ENCODE assay signal across 21 cellular contexts in genomic region chr10:43344051-43344450, GRCh38. TPM values are rescaled to one million over a fixed set of nuclear protein-coding genes. Genes with fewer than 3 reads are reported as not detected.
"Had no signal": no experiment of that assay in that cellular context is flagged by ENCODE, and none has a peak within 500 bp of the region (broad histone marks: within the 10 kb centered on the region; RNA-seq: fewer than 3 reads in every experiment).

No MANE protein-coding gene starts in this region.

- ATAC-seq: activated T-helper 17 cell treated with anti-CD3 and anti-CD28 coated beads, Interleukin-2, amount 50 U/mL, for 72 hours; body of pancreas; naive thymus-derived CD8-positive, alpha-beta T cell; right cardiac atrium; stimulated activated effector memory CD8-positive, alpha-beta T cell treated with anti-CD3 and anti-CD28 coated beads, Interleukin-12 subunit alpha, Interleukin-12 subunit beta, amount 100 ng/mL, for 72 hours had no signal

- DNase-seq: activated CD4-positive, alpha-beta T cell treated with anti-CD3 and anti-CD28 coated beads for 48 hours; activated naive CD4-positive, alpha-beta T cell treated with anti-CD3 and anti-CD28 coated beads, Interleukin-2, amount 10 ng/mL, durations not matched to agents 7 days and 5 days; activated T-cell treated with anti-CD3 and anti-CD28 coated beads for 4 hours; amniotic stem cell; body of pancreas; cortex of kidney; effector CD8-positive, alpha-beta T cell; hypothalamus; naive thymus-derived CD8-positive, alpha-beta T cell; right cardiac atrium; WERI-Rb-1 had no signal

- H3K4me3 Mint-ChIP-seq: activated naive CD4-positive, alpha-beta T cell treated with anti-CD3 and anti-CD28 coated beads, Interleukin-2, amount 10 ng/mL, durations not matched to agents 7 days and 5 days; activated T-helper 17 cell treated with anti-CD3 and anti-CD28 coated beads, Interleukin-2, amount 50 U/mL, for 72 hours; central memory CD8-positive, alpha-beta T cell; naive thymus-derived CD8-positive, alpha-beta T cell; stimulated activated effector memory CD8-positive, alpha-beta T cell treated with anti-CD3 and anti-CD28 coated beads, Interleukin-12 subunit alpha, Interleukin-12 subunit beta, amount 100 ng/mL, for 72 hours had no signal

- H3K27ac Mint-ChIP-seq: activated naive CD4-positive, alpha-beta T cell treated with anti-CD3 and anti-CD28 coated beads, Interleukin-2, amount 10 ng/mL, durations not matched to agents 7 days and 5 days; activated T-helper 17 cell treated with anti-CD3 and anti-CD28 coated beads, Interleukin-2, amount 50 U/mL, for 72 hours; progenitor cell of endocrine pancreas; stimulated activated effector memory CD8-positive, alpha-beta T cell treated with anti-CD3 and anti-CD28 coated beads, Interleukin-12 subunit alpha, Interleukin-12 subunit beta, amount 100 ng/mL, for 72 hours had no signal

- H3K9me3 ChIP-seq: body of pancreas, thyroid gland had no signal

- H3K27me3 ChIP-seq: body of pancreas, thyroid gland had no signal

- H3K4me3 ChIP-seq: body of pancreas, lung, smooth muscle cell, thyroid gland had no signal

- H3K27ac ChIP-seq: body of pancreas, thyroid gland, WERI-Rb-1 had no signal

- H3K4me2 ChIP-seq: smooth muscle cell had no signal

- H3K9me3 Mint-ChIP-seq: activated naive CD4-positive, alpha-beta T cell treated with anti-CD3 and anti-CD28 coated beads, Interleukin-2, amount 10 ng/mL, durations not matched to agents 7 days and 5 days; activated T-helper 17 cell treated with anti-CD3 and anti-CD28 coated beads, Interleukin-2, amount 50 U/mL, for 72 hours; central memory CD8-positive, alpha-beta T cell; naive thymus-derived CD8-positive, alpha-beta T cell; stimulated activated effector memory CD8-positive, alpha-beta T cell treated with anti-CD3 and anti-CD28 coated beads, Interleukin-12 subunit alpha, Interleukin-12 subunit beta, amount 100 ng/mL, for 72 hours had no signal

- FAIRE-seq: urothelium cell line had no signal

- H3K36me3 ChIP-seq: thyroid gland, WERI-Rb-1 had no signal

- H3K36me3 Mint-ChIP-seq: activated naive CD4-positive, alpha-beta T cell treated with anti-CD3 and anti-CD28 coated beads, Interleukin-2, amount 10 ng/mL, durations not matched to agents 7 days and 5 days; stimulated activated effector memory CD8-positive, alpha-beta T cell treated with anti-CD3 and anti-CD28 coated beads, Interleukin-12 subunit alpha, Interleukin-12 subunit beta, amount 100 ng/mL, for 72 hours had no signal

RNA-seq across cellular contexts. Expression of gene FXYD4, which starts 27.4 kb away (rescaled TPM):
- total RNA-seq: activated CD8-positive, alpha-beta memory T cell treated with anti-CD3 and anti-CD28 coated beads for 36 hours; activated T-helper 17 cell treated with anti-CD3 and anti-CD28 coated beads, Interleukin-2, amount 50 U/mL, for 72 hours; body of pancreas; glomerular endothelial cell; naive thymus-derived CD8-positive, alpha-beta T cell; progenitor cell of endocrine pancreas; right cardiac atrium; smooth muscle cell; thyroid gland had no signal
- polyA plus RNA-seq: naive thymus-derived CD8-positive, alpha-beta T cell; right cardiac atrium; smooth muscle cell had no signal
